In the genomic region with DNA sequence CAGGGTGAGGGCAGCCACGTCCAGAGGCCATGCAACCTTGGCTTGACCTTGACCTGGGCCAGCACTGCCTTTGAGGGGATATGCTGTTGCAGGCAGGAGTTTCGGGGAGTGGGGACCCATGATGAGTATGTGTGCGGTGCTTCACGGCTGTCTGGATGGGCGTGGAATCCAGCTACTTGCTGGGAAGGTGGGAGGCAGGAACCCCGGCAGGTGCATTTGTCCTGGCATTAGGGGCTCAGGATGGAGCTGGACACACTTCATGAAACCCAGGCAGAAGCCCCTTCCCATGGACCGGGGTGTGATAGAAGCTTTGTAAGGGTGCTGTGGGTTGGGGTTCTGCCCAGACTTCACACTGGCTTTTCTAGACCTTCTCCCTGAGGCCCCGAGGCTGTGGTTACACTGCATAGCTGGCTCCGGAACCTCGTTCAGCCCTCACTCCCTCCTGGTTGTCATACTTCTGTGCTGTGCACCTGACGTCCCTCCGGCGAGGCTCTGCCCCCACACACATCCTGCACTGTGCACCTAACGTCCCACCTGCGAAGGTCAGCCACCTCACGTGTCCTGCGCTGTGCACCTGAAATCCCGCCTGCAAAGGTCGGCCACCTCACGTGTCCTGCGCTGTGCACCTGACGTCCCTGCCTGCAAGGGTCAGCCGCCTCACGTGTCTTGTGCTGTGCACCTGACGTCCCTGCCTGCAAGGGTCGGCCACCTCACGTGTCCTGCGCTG, we compare ENCODE assay signal across 18 cellular contexts.
"Had no signal": no experiment of that assay in that cellular context is flagged by ENCODE, and none has a peak within 500 bp of the region (broad histone marks: within the 10 kb centered on the region; RNA-seq: fewer than 3 reads in every experiment).

No MANE protein-coding gene starts in this region.

- H3K27me3 ChIP-seq: neutrophil, upper lobe of left lung had no signal

- H3K4me1 ChIP-seq: esophagus squamous epithelium had no signal

- H3K4me3 ChIP-seq: esophagus squamous epithelium, lower lobe of right lung, skin epidermis, upper lobe of left lung had no signal

- DNase-seq: activated CD4-positive, CD25-positive, alpha-beta regulatory T cell treated with anti-CD3 and anti-CD28 coated beads, Interleukin-2, amount 50 U/mL, for 72 hours; activated gamma-delta T cell; activated T-cell treated with anti-CD3 and anti-CD28 coated beads, Interleukin-2, amount 50 U/mL, for 4 hours; amniotic stem cell; caudate nucleus; cortex of kidney; effector CD4-positive, alpha-beta T cell; esophagus squamous epithelium; hippocampal formation; lower lobe of right lung; midbrain; retina; stimulated activated CD4-positive, alpha-beta T cell treated with anti-CD3 and anti-CD28 coated beads, Interleukin-15, amount 100 ng/mL, for 24 hours; stimulated activated CD4-positive, alpha-beta T cell treated with anti-CD3 and anti-CD28 coated beads, Interleukin-4, amount 100 ng/mL, for 24 hours; stimulated activated naive CD4-positive, alpha-beta T cell had no signal

- ATAC-seq: lower lobe of right lung had no signal

- H3K27ac ChIP-seq: esophagus squamous epithelium, lower lobe of right lung, neutrophil, skin epidermis, upper lobe of left lung had no signal

- H3K36me3 ChIP-seq: esophagus squamous epithelium, lower lobe of right lung, neutrophil, upper lobe of left lung had no signal

- H3K9me3 ChIP-seq: esophagus squamous epithelium, lower lobe of right lung, neutrophil, upper lobe of left lung had no signal
